8 cellular contexts compared by ENCODE assay signal in genomic region chr12:110742718-110743570, GRCh38. TPM values are rescaled to one million over a fixed set of nuclear protein-coding genes. Genes with fewer than 3 reads are reported as not detected.
A peak's percentile ranks its signal among the peaks of the same experiment; 100 is the strongest.
DNase-seq lines count a peak whose midpoint lies in the region; ATAC-seq and TF ChIP-seq lines count a peak whose summit lies in the region.

Gene PPP1CC, minus strand, starts transcription at chr12:110742891. Its CDS starts 184 bp downstream, at chr12:110742707.

- H2BK5ac ChIP-seq in trophoblast cell (ENCODE audit: low read depth, low read length, poor library complexity) = peak within 1 kb of the TSS; percentile 92

- TF ChIP-seq POLR2A in GM10847 (IDR thresholded peaks at IDR 0.05; ENCODE audit: extremely low read depth, insufficient read length) = peak; percentile 67
- TF ChIP-seq POLR2A in tibial nerve (IDR thresholded peaks at IDR 0.05) = peak; percentile 49 to 67

- H4K8ac ChIP-seq in trophoblast cell (ENCODE audit: low read depth, low read length) = peak within 1 kb of the TSS; percentile 90

- H3K79me1 ChIP-seq in trophoblast cell (ENCODE audit: low read length) = peaks cover 7% of the 10 kb centered on the region

- peak within 1 kb of the TSS; percentile 66 for H3K4me2 ChIP-seq in trophoblast cell (ENCODE audit: low read length)

- no peak within 1 kb of the TSS for H2BK12ac ChIP-seq in trophoblast cell (ENCODE audit: low read length)

- H3K14ac ChIP-seq in trophoblast cell (ENCODE audit: low read length) = peak within 1 kb of the TSS; percentile 98

- H3K4ac ChIP-seq in trophoblast cell (ENCODE audit: low read depth, low read length) = peak within 1 kb of the TSS; percentile 92

- H3K4me1 ChIP-seq in adipocyte (ENCODE audit: control insufficient read depth, insufficient read depth, low read length) (peaks cover 57% of the 10 kb centered on the region), trophoblast cell (ENCODE audit: control insufficient read depth in 1 of 2, insufficient read depth in 2 of 2, low read length in 2 of 2) (peaks cover 4 to 7% of the 10 kb centered on the region in 2 experiments), tibial nerve (peaks cover 0 to 63% (median 30%) of the 10 kb centered on the region in 4 donors)

- H3K23ac ChIP-seq in trophoblast cell (ENCODE audit: low read length) = no peak within 1 kb of the TSS

- peak within 1 kb of the TSS; percentile 60 for H2BK120ac ChIP-seq in trophoblast cell (ENCODE audit: insufficient read depth, low read length, poor library complexity)

- no peak within 1 kb of the TSS for H2AK5ac ChIP-seq in trophoblast cell (ENCODE audit: low read length)

- peak; percentile 67 for DNase-seq in NCI-H1436 treated with DMSO at 0.1 percent for 48 hours (lab: John Stamatoyannopoulos, UW)
- peak; percentile 89 for DNase-seq in T follicular helper cell (ENCODE audit: low read depth)
- peak; percentile 99 for DNase-seq in adipocyte (ENCODE audit: low read depth)
- DNase-seq in cardiac septum (ENCODE audit: low spot score) = peak; percentile 97
- peak; percentile 89 to 96 for DNase-seq in trophoblast cell
- peak; percentile 90 to 92 for DNase-seq in tibial nerve (ENCODE audit: low spot score in 2 of 2)

- H3K79me2 ChIP-seq in trophoblast cell (ENCODE audit: control insufficient read depth, insufficient read depth, low read length, poor library complexity) = peaks cover 22% of the 10 kb centered on the region

- intact Hi-C loops in cardiac septum (cut with DNase I) = loop anchor here (5.0 kb wide), 3 partner anchors 46 to 131 kb away; partner anchors contain the start of gene TCTN1

- peak; percentile 83 for ATAC-seq in HG02798 (IDR thresholded peaks at IDR 0.05; ENCODE audit: poor library complexity, unreplicated experiment)

- no CpG with 5 or more reads among the region's 63 CpGs for WGBS in trophoblast cell (ENCODE audit: extremely low coverage, insufficient coverage, insufficient read length)
- 1% methylated on average over 16 to 61 of the region's 63 CpGs for WGBS in tibial nerve, 2 donors

- H3K27ac ChIP-seq in trophoblast cell (ENCODE audit: low read depth, low read length) (peak within 1 kb of the TSS; percentile 66), tibial nerve (peak within 1 kb of the TSS; percentile 77 to 97 (median 96))

- H4K12ac ChIP-seq in trophoblast cell (ENCODE audit: low read depth, low read length) = peak within 1 kb of the TSS; percentile 82

- H3K18ac ChIP-seq in trophoblast cell (ENCODE audit: low read length) = peak within 1 kb of the TSS; percentile 97

- H3K36me3 ChIP-seq in adipocyte (ENCODE audit: control insufficient read depth, insufficient read depth, low read length, severe bottlenecking) (no peaks in the 10 kb centered on the region), trophoblast cell (ENCODE audit: control insufficient read depth in 1 of 2, insufficient read depth in 2 of 2, low read length in 2 of 2) (peaks cover 2 to 4% of the 10 kb centered on the region in 2 experiments), tibial nerve (no peaks in the 10 kb centered on the region)

- H3K9ac ChIP-seq in adipocyte (ENCODE audit: low read length) = peak within 1 kb of the TSS; percentile 89
- H3K9ac ChIP-seq in trophoblast cell (ENCODE audit: low read length) = peak within 1 kb of the TSS; percentile 99

- H2AFZ ChIP-seq in trophoblast cell (ENCODE audit: insufficient read depth, low read length, poor library complexity) = peak within 1 kb of the TSS; percentile 91

- H3K27me3 ChIP-seq in adipocyte (replicated peaks; ENCODE audit: control insufficient read depth, insufficient read depth, low read length) = no peaks in the 10 kb centered on the region
- no peaks in the 10 kb centered on the region for H3K27me3 ChIP-seq in trophoblast cell (ENCODE audit: insufficient read depth, low read length)
- no peaks in the 10 kb centered on the region for H3K27me3 ChIP-seq in tibial nerve

- H3K9me3 ChIP-seq in adipocyte (ENCODE audit: control insufficient read depth, low read length) = no peaks in the 10 kb centered on the region
- H3K9me3 ChIP-seq in trophoblast cell (ENCODE audit: insufficient read depth, low read depth, low read length) = no peaks in the 10 kb centered on the region
- no peaks in the 10 kb centered on the region for H3K9me3 ChIP-seq in tibial nerve

- peak in 1 of 2 donors; percentile 95 for TF ChIP-seq EP300 in tibial nerve (IDR thresholded peaks at IDR 0.05)

- H3K4me3 ChIP-seq in adipocyte (ENCODE audit: low read length) (peak within 1 kb of the TSS; percentile 94), trophoblast cell (ENCODE audit: low read depth, low read length) (peak within 1 kb of the TSS; percentile 99), tibial nerve (peak within 1 kb of the TSS; percentile 73 to 97 (median 90))

- peak in 2 of 5 experiments; percentile 11 to 19 for TF ChIP-seq CTCF in tibial nerve (IDR thresholded peaks at IDR 0.05)

- H4K91ac ChIP-seq in trophoblast cell (ENCODE audit: low read depth, low read length) = peak within 1 kb of the TSS; percentile 93

RNA-seq across cellular contexts. Expression of gene PPP1CC, which starts in this region (rescaled TPM):
- total RNA-seq in cardiac septum = 102 TPM
- polyA plus RNA-seq in trophoblast cell (2013) = 119 and 124 TPM in 2 replicates
- 10 to 100 TPM; 74.5 to 96.4 (median 83.9) TPM for total RNA-seq in tibial nerve

Comparison
In these comparisons a context has a peak if more than half of its experiments do, and no peak if none do; other contexts are left out.
1. Peak in every context shown above with its lines: DNase-seq, ATAC-seq, H3K4me3 ChIP-seq and H3K27ac ChIP-seq.